ENCODE assay signal across 17 cellular contexts in the genomic region with DNA sequence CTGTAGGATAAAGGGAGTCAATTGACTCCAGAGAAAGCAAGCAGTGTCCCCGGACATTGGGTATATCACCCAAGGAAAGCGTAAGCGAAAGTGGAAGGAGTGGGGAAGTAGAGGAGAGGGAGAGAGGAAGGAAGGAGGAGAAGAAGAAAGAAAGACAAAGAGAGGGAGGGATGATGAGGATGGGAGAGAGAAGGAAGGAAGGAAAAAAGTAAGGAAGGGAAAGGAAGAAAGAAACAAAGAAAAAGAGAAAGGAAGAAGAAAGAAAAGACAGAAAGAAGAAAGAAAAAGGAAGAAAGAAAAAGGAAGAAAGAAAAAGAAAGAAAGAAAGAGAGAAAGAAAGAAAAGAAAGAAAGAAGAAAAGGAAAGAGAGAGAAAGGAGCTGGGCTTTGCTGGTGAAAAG. TPM values are rescaled to one million over a fixed set of nuclear protein-coding genes. Genes with fewer than 3 reads are reported as not detected.
"Had no signal": no experiment of that assay in that cellular context is flagged by ENCODE, and none has a peak within 500 bp of the region (broad histone marks: within the 10 kb centered on the region; RNA-seq: fewer than 3 reads in every experiment).

No MANE protein-coding gene starts in this region.

- H3K27ac Mint-ChIP-seq: activated CD4-positive, alpha-beta memory T cell treated with anti-CD3 and anti-CD28 coated beads, Interleukin-2, amount 10 ng/mL, durations not matched to agents 7 days and 5 days; activated naive CD8-positive, alpha-beta T cell; effector memory CD8-positive, alpha-beta T cell; T-helper 17 cell had no signal

- ATAC-seq: effector memory CD8-positive, alpha-beta T cell; lower lobe of right lung; T-helper 17 cell had no signal

- H3K4me3 ChIP-seq: hepatocyte, lower lobe of right lung, stomach had no signal

- H3K27me3 ChIP-seq: hepatocyte, stomach had no signal

- H3K4me3 Mint-ChIP-seq: activated CD4-positive, alpha-beta memory T cell treated with anti-CD3 and anti-CD28 coated beads, Interleukin-2, amount 10 ng/mL, durations not matched to agents 7 days and 5 days; activated naive CD8-positive, alpha-beta T cell; effector memory CD8-positive, alpha-beta T cell; T-helper 17 cell had no signal

- DNase-seq: activated CD4-positive, alpha-beta memory T cell treated with anti-CD3 and anti-CD28 coated beads, Interleukin-2, amount 10 ng/mL, durations not matched to agents 7 days and 5 days; activated CD4-positive, alpha-beta T cell treated with anti-CD3 and anti-CD28 coated beads for 48 hours; activated T-cell treated with anti-CD3 and anti-CD28 coated beads, Interleukin-2, amount 50 U/mL, for 48 hours; dermis blood vessel endothelial cell; effector memory CD8-positive, alpha-beta T cell; foreskin fibroblast; left cardiac atrium; lower lobe of right lung; midbrain; stomach; T-helper 17 cell; trophoblast cell had no signal

- FAIRE-seq: bronchial epithelial cell had no signal

- H3K9me3 ChIP-seq: lower lobe of right lung, stomach had no signal

- H3K27ac ChIP-seq: epithelial cell of prostate, hepatocyte, lower lobe of right lung, stomach had no signal

- H3K36me3 Mint-ChIP-seq: activated naive CD8-positive, alpha-beta T cell had no signal

- H3K36me3 ChIP-seq: lower lobe of right lung, stomach had no signal

- H3K9me3 Mint-ChIP-seq: activated CD4-positive, alpha-beta memory T cell treated with anti-CD3 and anti-CD28 coated beads, Interleukin-2, amount 10 ng/mL, durations not matched to agents 7 days and 5 days; effector memory CD8-positive, alpha-beta T cell had no signal

RNA-seq across cellular contexts. Expression of a gene that starts 0.8 kb away (rescaled TPM):
- total RNA-seq: activated CD4-positive, alpha-beta memory T cell treated with anti-CD3 and anti-CD28 coated beads, Interleukin-2, amount 10 ng/mL, durations not matched to agents 7 days and 5 days; bronchial epithelial cell had no signal
- polyA plus RNA-seq: neural cell had no signal
